Comparison of ENCODE assay signal across 26 cellular contexts in the genomic region with DNA sequence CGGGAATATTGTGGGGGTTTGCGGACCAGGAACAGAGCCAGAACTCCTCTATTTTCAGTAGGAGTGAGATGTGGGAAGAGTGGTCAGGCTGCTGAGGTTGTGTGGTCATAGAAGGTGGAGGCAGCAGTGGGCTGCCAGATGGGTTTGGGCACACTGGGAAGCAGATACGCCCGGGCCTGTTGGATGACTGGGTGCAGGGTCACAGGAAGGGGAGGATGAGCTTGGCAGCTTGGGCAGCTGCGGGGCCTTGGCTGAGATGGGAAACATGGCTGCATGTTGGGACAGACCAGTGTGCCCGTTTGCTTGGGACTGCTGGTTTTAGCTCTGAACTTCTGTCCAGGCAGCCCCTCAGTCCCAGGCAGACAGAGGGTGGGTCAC. TPM values are rescaled to one million over a fixed set of nuclear protein-coding genes. Genes with fewer than 3 reads are reported as not detected.
DNase-seq lines count a peak whose midpoint lies in the region; ATAC-seq, FAIRE-seq and TF ChIP-seq lines count a peak whose summit lies in the region.
"Had no signal": no experiment of that assay in that cellular context is flagged by ENCODE, and none has a peak within 500 bp of the region (broad histone marks: within the 10 kb centered on the region; RNA-seq: fewer than 3 reads in every experiment).

No MANE protein-coding gene starts in this region.

- H2AFZ ChIP-seq in H1 (ENCODE audit: low read length) (no peak overlapping the region), mesenchymal stem cell (ENCODE audit: low read depth, low read length) (peak overlapping the region; percentile 18), GM23248 (no peak overlapping the region)

- H3K4ac ChIP-seq in H1 (replicated peaks; ENCODE audit: insufficient read length, low read depth, low read length) (no peak overlapping the region), mesenchymal stem cell (ENCODE audit: low read depth in 1 of 2, low read length in 2 of 2) (no peak overlapping the region)

- H2BK5ac ChIP-seq in H1 (ENCODE audit: low read depth, low read length) (no peak overlapping the region), mesenchymal stem cell (ENCODE audit: low read depth, low read length, poor library complexity, severe bottlenecking) (no peak overlapping the region)

- CTCF ChIA-PET in H1 (lab: Charles Lee; ENCODE audit: partially characterized antibody), result interaction anchor here (1.3 to 2.1 kb wide), 5 partner anchors 13 to 107 kb away, joined by 3 to 7 read pairs (median 5); no protein-coding TSS in a partner anchor

- H3K4me1 ChIP-seq in heart right ventricle (peaks cover 5 to 38% (median 16%) of the 10 kb centered on the region in 9 donors), H1 (replicated peaks in 1 of 4; ENCODE audit: control insufficient read depth in 3 of 4, insufficient read depth in 4 of 4, low read length in 3 of 4) (no peaks in the 10 kb centered on the region), mesenchymal stem cell (ENCODE audit: control insufficient read depth, insufficient read depth, low read depth, low read length) (peaks cover 6% of the 10 kb centered on the region), upper lobe of right lung (peaks cover 5% of the 10 kb centered on the region), GM23248 (ENCODE audit: insufficient read depth) (no peaks in the 10 kb centered on the region)
- H3K4me1 ChIP-seq: psoas muscle, tibial nerve had no signal

- H2BK12ac ChIP-seq in H1 (ENCODE audit: low read depth, low read length), result no peak overlapping the region
- H2BK12ac ChIP-seq in mesenchymal stem cell (ENCODE audit: low read length in 2 of 2), result no peak overlapping the region

- H4K91ac ChIP-seq in H1 (replicated peaks; ENCODE audit: insufficient read length, low read length) (peak overlapping the region; percentile 15), mesenchymal stem cell (ENCODE audit: low read length) (no peak overlapping the region)

- in situ Hi-C loops in GM23248 (cut with MboI), result no loop called here

- H2BK15ac ChIP-seq in H1 (ENCODE audit: low read length) (no peak overlapping the region), mesenchymal stem cell (ENCODE audit: low read depth, poor library complexity, severe bottlenecking) (no peak overlapping the region)

- no peaks in the 10 kb centered on the region for H3K9me2 ChIP-seq in GM23248 (ENCODE audit: insufficient read depth)

- peak overlapping the region in 6 of 10 donors; percentile 19 to 54 (median 44) for H3K27ac ChIP-seq in heart right ventricle
- no peak overlapping the region for H3K27ac ChIP-seq in H1 (ENCODE audit: low read depth, low read length)
- no peak overlapping the region for H3K27ac ChIP-seq in mesenchymal stem cell (ENCODE audit: low read length, poor library complexity, severe bottlenecking)
- peak overlapping the region; percentile 17 for H3K27ac ChIP-seq in upper lobe of right lung
- H3K27ac ChIP-seq in GM23248, result no peak overlapping the region
- H3K27ac ChIP-seq: KMS-11, psoas muscle, tibial nerve had no signal

- no peak overlapping the region for H4K8ac ChIP-seq in H1 (ENCODE audit: extremely low read depth, insufficient read depth, low read length)
- no peak overlapping the region for H4K8ac ChIP-seq in mesenchymal stem cell (ENCODE audit: low read length)

- no peaks in the 10 kb centered on the region for H3K79me1 ChIP-seq in H1 (ENCODE audit: low read depth, low read length)
- no peaks in the 10 kb centered on the region for H3K79me1 ChIP-seq in mesenchymal stem cell (replicated peaks; ENCODE audit: low read length, poor library complexity, severe bottlenecking)

- no peak for TF ChIP-seq CTCF in heart right ventricle (IDR thresholded peaks at IDR 0.05)
- TF ChIP-seq CTCF in H1 (IDR thresholded peaks at IDR 0.05; ENCODE audit: control extremely low read depth in 1 of 3, insufficient read depth in 1 of 3, low read depth in 1 of 3, low read length in 3 of 3), result no peak
- no peak for TF ChIP-seq CTCF in upper lobe of right lung (IDR thresholded peaks at IDR 0.05)

- no peak overlapping the region for H3K23ac ChIP-seq in H1 (ENCODE audit: insufficient read length)
- no peak overlapping the region for H3K23ac ChIP-seq in mesenchymal stem cell (ENCODE audit: low read length in 2 of 2)

- peaks cover 0 to 1% of the 10 kb centered on the region in 2 experiments for H4K20me1 ChIP-seq in H1 (replicated peaks in 1 of 2; ENCODE audit: control insufficient read depth in 1 of 2, insufficient read depth in 2 of 2, low read length in 2 of 2)
- H4K20me1 ChIP-seq in GM23248 (ENCODE audit: insufficient read depth), result no peaks in the 10 kb centered on the region

- 58 to 67% methylated on average over 6 of the region's 6 CpGs for WGBS in heart right ventricle, 2 donors
- 88% methylated on average over 6 of the region's 6 CpGs; no CpG with 5 or more reads in 1 of the 2 experiments for WGBS in H1 (ENCODE audit: extremely low coverage in 1 of 2, insufficient coverage in 1 of 2, insufficient read length in 1 of 2, insufficient replicate concordance in 2 of 2, low coverage in 1 of 2, low lambda C conversion rate in 2 of 2, missing lambda C conversion rate in 1 of 2), 2 experiments
- 89% methylated on average over 6 of the region's 6 CpGs for WGBS in mesenchymal stem cell
- 79 to 80% methylated on average over 6 of the region's 6 CpGs for WGBS in GM23248 (ENCODE audit: low coverage in 1 of 2, low lambda C conversion rate in 2 of 2, missing lambda C conversion rate in 2 of 2), 2 experiments

- H3K14ac ChIP-seq in H1 (ENCODE audit: insufficient read length) (no peak overlapping the region), mesenchymal stem cell (ENCODE audit: low read length in 2 of 2) (no peak overlapping the region)

- no peak overlapping the region for H2AK5ac ChIP-seq in H1 (ENCODE audit: low read depth, low read length)
- H2AK5ac ChIP-seq in mesenchymal stem cell (ENCODE audit: low read length, severe bottlenecking), result no peak overlapping the region

- intact Hi-C loops in heart right ventricle (cut with DNase I), result no loop called here
- intact Hi-C loops in Right ventricle myocardium superior (cut with DNase I), result no loop called here
- intact Hi-C loops in upper lobe of right lung (cut with DNase I), result no loop called here

- no peak overlapping the region for H2BK120ac ChIP-seq in H1 (replicated peaks; ENCODE audit: low read depth, low read length)
- H2BK120ac ChIP-seq in mesenchymal stem cell (ENCODE audit: low read depth, low read length), result no peak overlapping the region

- H3K18ac ChIP-seq in H1 (ENCODE audit: extremely low read depth, low read length) (no peak overlapping the region), mesenchymal stem cell (ENCODE audit: low read depth in 1 of 2, low read length in 2 of 2) (no peak overlapping the region)

- no peak overlapping the region for H2BK20ac ChIP-seq in H1 (ENCODE audit: low read length)

- H3K79me2 ChIP-seq in H1 (ENCODE audit: control insufficient read depth in 1 of 2, insufficient read depth in 2 of 2, low read length in 2 of 2), result no peaks in the 10 kb centered on the region
- H3K79me2 ChIP-seq in GM23248 (ENCODE audit: insufficient read depth), result no peaks in the 10 kb centered on the region

- H3K23me2 ChIP-seq in H1 (ENCODE audit: low read depth, low read length), result peaks cover 2% of the 10 kb centered on the region; the same call in 1 of the 2 replicates

- H3K9ac ChIP-seq in H1 (replicated peaks in 1 of 4; ENCODE audit: extremely low read depth in 1 of 4, low read depth in 3 of 4, low read length in 3 of 4), result no peak overlapping the region
- H3K9ac ChIP-seq in mesenchymal stem cell (ENCODE audit: low read length), result no peak overlapping the region
- H3K9ac ChIP-seq in GM23248, result no peak overlapping the region
- H3K9ac ChIP-seq: KMS-11 had no signal

- POLR2A ChIA-PET in H1 (lab: Charles Lee; ENCODE audit: partially characterized antibody), result interaction anchor here (0.8 kb wide), 1 partner anchor 12 kb away, joined by 3 read pairs; no protein-coding TSS in a partner anchor

- no peak overlapping the region for H3K4me2 ChIP-seq in H1 (ENCODE audit: insufficient read depth in 1 of 2, low read depth in 2 of 2, low read length in 2 of 2)
- no peak overlapping the region for H3K4me2 ChIP-seq in mesenchymal stem cell (ENCODE audit: low read length, poor library complexity, severe bottlenecking)
- H3K4me2 ChIP-seq in GM23248 (ENCODE audit: unreplicated experiment), result no peak overlapping the region
- H3K4me2 ChIP-seq: KMS-11 had no signal

- H3K36me3 ChIP-seq in heart right ventricle (peaks cover 0 to 37% (median 4%) of the 10 kb centered on the region in 9 donors), H1 (ENCODE audit: control insufficient read depth in 2 of 4, insufficient read depth in 4 of 4, low read length in 3 of 4) (peaks cover 0 to 3% (median 0%) of the 10 kb centered on the region in 4 experiments; a peak in 2 of 8 replicates), mesenchymal stem cell (ENCODE audit: control insufficient read depth in 1 of 2, insufficient read depth in 2 of 2, low read depth in 1 of 2, low read length in 2 of 2) (no peaks in the 10 kb centered on the region), upper lobe of right lung (no peaks in the 10 kb centered on the region), GM23248 (ENCODE audit: low read depth) (no peaks in the 10 kb centered on the region)
- H3K36me3 ChIP-seq: tibial nerve had no signal

- DNase-seq in heart right ventricle (no peak), Right ventricle myocardium superior (no peak), H1 (ENCODE audit: low read depth in 1 of 2, low spot score in 2 of 2) (no peak), mesenchymal stem cell (no peak), upper lobe of right lung (no peak), GM23248 (no peak), inferior parietal cortex (ENCODE audit: extremely low spot score) (no peak), NCI-H748 treated with DMSO at 0.1 percent for 48 hours (lab: John Stamatoyannopoulos, UW) (no peak)
- DNase-seq: activated CD8-positive, alpha-beta T cell treated with anti-CD3 and anti-CD28 coated beads for 36 hours; activated naive CD8-positive, alpha-beta T cell treated with anti-CD3 and anti-CD28 coated beads, Interleukin-2, amount 10 ng/mL, durations not matched to agents 7 days and 5 days; hypothalamus; midbrain; NCI-H1092; NCI-H2081 treated with DMSO at 0.1 percent for 48 hours; NK-92 treated with Interleukin-12 subunit alpha and Interleukin-12 subunit beta, amount 100 ng/mL, for 24 hours; psoas muscle; stimulated activated naive CD4-positive, alpha-beta T cell treated with Interleukin-2 at 50 U/mL for 16 hours had no signal

- no peaks in the 10 kb centered on the region for H3F3A ChIP-seq in GM23248 (ENCODE audit: insufficient read depth)

- no peak for FAIRE-seq in H1 (lab: Jason Lieb, UNC)
- FAIRE-seq: G401.6, H54, RCC 7860 had no signal

- no peak for TF ChIP-seq RAD21 in H1 (IDR thresholded peaks at IDR 0.05 in 1 of 2, conservative IDR thresholded peaks at IDR 0.05 in 1 of 2; ENCODE audit: low read depth in 2 of 2, low read length in 2 of 2)

- TF ChIP-seq POLR2A in H1 (IDR thresholded peaks at IDR 0.05; ENCODE audit: control extremely low read depth in 1 of 2, low read depth in 2 of 2, low read length in 2 of 2), result no peak

- peak in 4 of 8 donors; percentile 19 to 51 (median 32) for ATAC-seq in heart right ventricle
- no peak for ATAC-seq in Right ventricle myocardium superior (ENCODE audit: poor library complexity)
- no peak for ATAC-seq in upper lobe of right lung
- ATAC-seq: activated CD8-positive, alpha-beta T cell treated with anti-CD3 and anti-CD28 coated beads for 36 hours; psoas muscle had no signal

- H3K4me3 ChIP-seq in heart right ventricle, result peak overlapping the region in 4 of 10 donors; percentile 4 to 36 (median 34)
- H3K4me3 ChIP-seq in H1 (ENCODE audit: extremely low read depth in 1 of 4, insufficient read depth in 2 of 4, low read depth in 3 of 4, low read length in 4 of 4), result no peak overlapping the region
- H3K4me3 ChIP-seq in mesenchymal stem cell (ENCODE audit: insufficient read depth in 1 of 2, low read depth in 1 of 2, low read length in 2 of 2), result no peak overlapping the region
- no peak overlapping the region for H3K4me3 ChIP-seq in upper lobe of right lung
- no peak overlapping the region for H3K4me3 ChIP-seq in GM23248
- H3K4me3 ChIP-seq: psoas muscle, skin epidermis, tibial nerve had no signal

- H3K27me3 ChIP-seq in heart right ventricle (peaks cover 0 to 29% (median 4%) of the 10 kb centered on the region in 7 donors), H1 (replicated peaks in 1 of 4; ENCODE audit: control insufficient read depth in 3 of 4, extremely low read depth in 1 of 4, insufficient read depth in 3 of 4, low read length in 3 of 4) (no peaks in the 10 kb centered on the region; a peak in 1 of 7 replicates), mesenchymal stem cell (ENCODE audit: control insufficient read depth in 1 of 2, insufficient read depth in 1 of 2, low read length in 2 of 2) (peaks cover 0 to 28% of the 10 kb centered on the region in 2 experiments), upper lobe of right lung (no peaks in the 10 kb centered on the region), GM23248 (replicated peaks; ENCODE audit: insufficient read depth) (no peaks in the 10 kb centered on the region)
- H3K27me3 ChIP-seq: tibial nerve had no signal

- TF ChIP-seq EP300 in H1 (IDR thresholded peaks at IDR 0.05; ENCODE audit: borderline replicate concordance in 1 of 2, low read depth in 2 of 2, low read length in 2 of 2), result no peak

- H4K5ac ChIP-seq in H1 (ENCODE audit: insufficient read length, low read depth, low read length), result no peak overlapping the region

- H3K56ac ChIP-seq in H1 (replicated peaks; ENCODE audit: insufficient read length, low read depth, low read length), result no peak overlapping the region

- H3K9me3 ChIP-seq in heart right ventricle (peaks cover 0 to 5% (median 0%) of the 10 kb centered on the region in 11 donors), H1 (ENCODE audit: insufficient read depth in 2 of 2, low read depth in 1 of 2, low read length in 1 of 2) (peaks cover 0 to 6% of the 10 kb centered on the region in 2 experiments; a peak in 2 of 4 replicates), mesenchymal stem cell (ENCODE audit: control insufficient read depth, low read length) (no peaks in the 10 kb centered on the region), upper lobe of right lung (no peaks in the 10 kb centered on the region), GM23248 (ENCODE audit: low read depth) (no peaks in the 10 kb centered on the region)
- H3K9me3 ChIP-seq: psoas muscle, tibial nerve had no signal

RNA-seq across cellular contexts. Expression of a gene that starts 11.4 kb away (rescaled TPM):
- 10 to 100 TPM; 19.9 to 36.9 (median 24.7) TPM for total RNA-seq in heart right ventricle
- 10 to 100 TPM; 14.3 to 59.8 TPM for polyA plus RNA-seq in heart right ventricle
- 19.3 TPM for total RNA-seq in Right ventricle myocardium superior
- 6.0 and 6.3 TPM in 2 replicates for total RNA-seq in H1 (2021; fragmentation: NEBNext Ultra II Directional; extraction: Animal tissue kit (Norgen Biotek cat#: 25700))
- polyA plus RNA-seq in H1 (2011; rRNA removed), result 1.5 and 2.8 TPM in 2 replicates
- 2.0 TPM for polyA plus RNA-seq in H1 (2011; cell fraction: cytosol; rRNA removed)
- 5.4 TPM for polyA plus RNA-seq in H1 (2011; cell fraction: nucleus; rRNA removed)
- polyA plus RNA-seq in H1 (2012, experiment 1 of 2), result 2.9 to 5.2 TPM (median 4.1 TPM) in 4 replicates
- 2.5 TPM for polyA plus RNA-seq in H1 (2012, experiment 2 of 2)
- 1.7 TPM for polyA plus RNA-seq in H1 (2013, experiment 1 of 2)
- polyA plus RNA-seq in H1 (2013, experiment 2 of 2), result 1.7 TPM
- 1.4 and 2.2 TPM in 2 replicates for polyA minus RNA-seq in H1 (2011; rRNA and poly(A)+ RNA removed)
- 2.9 TPM for polyA minus RNA-seq in H1 (2011; cell fraction: cytosol; rRNA and poly(A)+ RNA removed)
- polyA minus RNA-seq in H1 (2011; cell fraction: nucleus; rRNA and poly(A)+ RNA removed), result 4.6 TPM
- polyA plus RNA-seq in mesenchymal stem cell (2013, experiment 1 of 2), result 2.1 TPM
- 2.1 TPM for polyA plus RNA-seq in mesenchymal stem cell (2013, experiment 2 of 2)
- 59.9 TPM for total RNA-seq in upper lobe of right lung
- 0.51 and 0.97 TPM in 2 replicates for total RNA-seq in GM23248 (2014; rRNA removed; shearing (Covaris generic))
- polyA plus RNA-seq in GM23248 (2016; fragmentation: Nextera tagmentation; extraction: Ambion mirVana), result 0.08 and 0.10 TPM in 2 replicates

RNA-seq across cellular contexts. Expression of a gene that starts 54.0 kb away (rescaled TPM):
- 1 to 10 TPM in 1 of 10 donors, under 1 TPM in 8, not detected in 1; 0.28 to 1.1 (median 0.50) TPM for total RNA-seq in heart right ventricle
- under 1 TPM; 0.13 to 0.66 TPM for polyA plus RNA-seq in heart right ventricle
- 0.43 TPM for total RNA-seq in Right ventricle myocardium superior
- total RNA-seq in H1 (2021; fragmentation: NEBNext Ultra II Directional; extraction: Animal tissue kit (Norgen Biotek cat#: 25700)), result 0.56 TPM in 1 of 2 replicates, not detected in the other
- polyA plus RNA-seq in H1 (2011; rRNA removed), result 0.05 TPM in 1 of 2 replicates, not detected in the other
- not detected for polyA plus RNA-seq in H1 (2011; cell fraction: cytosol; rRNA removed)
- 0.73 TPM for polyA plus RNA-seq in H1 (2011; cell fraction: nucleus; rRNA removed)
- polyA plus RNA-seq in H1 (2012, experiment 1 of 2), result 0.18 TPM in 1 of 4 replicates, not detected in the others
- polyA plus RNA-seq in H1 (2012, experiment 2 of 2), result not detected
- not detected for polyA plus RNA-seq in H1 (2013, experiment 1 of 2)
- not detected for polyA plus RNA-seq in H1 (2013, experiment 2 of 2)
- not detected in 2 replicates for polyA minus RNA-seq in H1 (2011; rRNA and poly(A)+ RNA removed)
- not detected for polyA minus RNA-seq in H1 (2011; cell fraction: cytosol; rRNA and poly(A)+ RNA removed)
- polyA minus RNA-seq in H1 (2011; cell fraction: nucleus; rRNA and poly(A)+ RNA removed), result not detected
- 0.03 TPM for polyA plus RNA-seq in mesenchymal stem cell (2013, experiment 1 of 2)
- not detected for polyA plus RNA-seq in mesenchymal stem cell (2013, experiment 2 of 2)
- total RNA-seq in upper lobe of right lung, result 4.5 TPM
- total RNA-seq in GM23248 (2014; rRNA removed; shearing (Covaris generic)), result not detected in 2 replicates
- polyA plus RNA-seq in GM23248 (2016; fragmentation: Nextera tagmentation; extraction: Ambion mirVana), result not detected in 2 replicates
- total RNA-seq: activated CD8-positive, alpha-beta T cell treated with anti-CD3 and anti-CD28 coated beads for 36 hours; activated naive CD8-positive, alpha-beta T cell treated with anti-CD3 and anti-CD28 coated beads, Interleukin-2, amount 10 ng/mL, durations not matched to agents 7 days and 5 days; fibroblast of villous mesenchyme; kidney epithelial cell; NCI-H460 had no signal

RNA-seq across cellular contexts. Expression of a gene that starts 56.0 kb away (rescaled TPM):
- 10 to 100 TPM; 19.6 to 33.3 (median 26.0) TPM for total RNA-seq in heart right ventricle
- polyA plus RNA-seq in heart right ventricle, result 10 to 100 TPM; 17.5 to 62.3 TPM
- 19.1 TPM for total RNA-seq in Right ventricle myocardium superior
- 7.7 and 9.8 TPM in 2 replicates for total RNA-seq in H1 (2021; fragmentation: NEBNext Ultra II Directional; extraction: Animal tissue kit (Norgen Biotek cat#: 25700))
- 10.1 and 14.3 TPM in 2 replicates for polyA plus RNA-seq in H1 (2011; rRNA removed)
- polyA plus RNA-seq in H1 (2011; cell fraction: cytosol; rRNA removed), result 8.5 TPM
- polyA plus RNA-seq in H1 (2011; cell fraction: nucleus; rRNA removed), result 49.1 TPM
- polyA plus RNA-seq in H1 (2012, experiment 1 of 2), result 8.3 to 12.4 TPM (median 11.3 TPM) in 4 replicates
- polyA plus RNA-seq in H1 (2012, experiment 2 of 2), result 10.7 TPM
- 9.1 TPM for polyA plus RNA-seq in H1 (2013, experiment 1 of 2)
- polyA plus RNA-seq in H1 (2013, experiment 2 of 2), result 8.0 TPM
- polyA minus RNA-seq in H1 (2011; rRNA and poly(A)+ RNA removed), result 4.2 and 4.7 TPM in 2 replicates
- 7.0 TPM for polyA minus RNA-seq in H1 (2011; cell fraction: cytosol; rRNA and poly(A)+ RNA removed)
- 12.1 TPM for polyA minus RNA-seq in H1 (2011; cell fraction: nucleus; rRNA and poly(A)+ RNA removed)
- polyA plus RNA-seq in mesenchymal stem cell (2013, experiment 1 of 2), result 31.0 TPM
- polyA plus RNA-seq in mesenchymal stem cell (2013, experiment 2 of 2), result 30.2 TPM
- 46.4 TPM for total RNA-seq in upper lobe of right lung
- total RNA-seq in GM23248 (2014; rRNA removed; shearing (Covaris generic)), result 59.6 and 59.7 TPM in 2 replicates
- polyA plus RNA-seq in GM23248 (2016; fragmentation: Nextera tagmentation; extraction: Ambion mirVana), result 31.7 and 32.9 TPM in 2 replicates

Comparison
In these comparisons a context has a peak if more than half of its experiments do, and no peak if none do; other contexts are left out.
1. H3K27ac ChIP-seq: peak in heart right ventricle (6 of 10) and upper lobe of right lung (single experiment); none in H1 (single experiment), mesenchymal stem cell (single experiment) and GM23248 (single experiment).